ENCODE assay signal across 8 cellular contexts in the genomic region with DNA sequence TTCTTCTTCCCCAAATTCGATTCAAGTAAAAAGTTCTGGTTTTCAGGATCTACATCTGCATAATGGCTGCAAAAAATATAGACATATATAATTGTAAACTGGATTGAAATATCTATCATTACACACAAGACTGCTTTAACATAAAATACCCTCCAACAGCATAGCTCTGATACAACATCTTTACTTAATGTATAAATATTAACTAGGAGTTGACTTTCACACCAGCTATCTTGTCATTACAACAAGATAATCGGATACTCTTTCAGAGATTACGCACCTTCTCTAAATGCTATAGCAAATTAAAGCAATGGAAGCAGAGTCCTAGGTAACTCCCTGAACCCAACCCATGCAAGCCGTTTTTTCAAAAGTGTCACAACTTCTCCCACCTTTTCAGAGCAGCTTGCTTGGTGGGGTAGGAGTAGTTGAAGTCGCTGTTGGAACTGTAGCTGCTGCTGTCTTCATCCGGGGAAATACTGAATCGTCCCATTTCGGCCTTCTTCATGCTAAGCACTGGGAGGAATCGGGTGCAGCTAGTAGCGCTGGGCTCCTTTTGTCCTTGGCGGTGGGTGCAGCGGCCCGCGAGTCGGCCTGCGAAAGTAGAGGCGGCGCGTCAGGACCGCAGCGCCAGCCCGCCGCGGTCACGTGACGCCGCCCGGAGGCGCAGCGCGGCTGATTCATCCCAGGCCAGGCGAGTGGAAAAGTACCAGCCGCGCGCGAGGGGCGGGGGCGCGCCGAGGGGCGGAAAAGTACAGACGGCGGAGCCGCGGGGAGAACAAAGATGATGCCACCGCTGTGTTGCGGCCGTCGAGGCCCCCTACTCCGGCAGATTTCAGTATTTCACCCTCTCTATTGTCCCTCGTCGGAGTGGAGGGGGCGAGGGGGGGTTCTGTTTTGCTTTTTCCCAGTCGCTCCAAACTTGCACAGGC.
A peak's percentile ranks its signal among the peaks of the same experiment; 100 is the strongest.
DNase-seq lines count a peak whose midpoint lies in the region; ATAC-seq lines count a peak whose summit lies in the region.

No MANE protein-coding gene starts in this region.

- H3K27ac ChIP-seq in cingulate gyrus (ENCODE audit: low read depth, low read length): peak overlapping the region; percentile 99

- DNase-seq in AML-193 (lab: John Stamatoyannopoulos, UW) (peak; percentile 65 to 83), NCI-H446 treated with DMSO at 0.1 percent for 48 hours (lab: John Stamatoyannopoulos, UW) (peak; percentile 54), left kidney (ENCODE audit: low read depth, low spot score) (peak; percentile 96)
- DNase-seq in activated CD4-positive, alpha-beta T cell treated with anti-CD3 and anti-CD28 coated beads for 4 hours: peak; percentile 91 to 94
- DNase-seq in stimulated activated CD4-positive, alpha-beta T cell treated with anti-CD3 and anti-CD28 coated beads, Interleukin-2, amount 100 ng/mL, for 24 hours: peak; percentile 94 to 95

- ATAC-seq in GM19035 (IDR thresholded peaks at IDR 0.05; ENCODE audit: unreplicated experiment) (peak; percentile 54), HG03196 (IDR thresholded peaks at IDR 0.05; ENCODE audit: unreplicated experiment) (peak; percentile 55)

Comparison
In these comparisons a context has a peak if more than half of its experiments do, and no peak if none do; other contexts are left out.
1. Peak in every context shown above with its lines: DNase-seq, ATAC-seq and H3K27ac ChIP-seq.